Comparison of ENCODE assay signal across 9 cellular contexts in the genomic region with DNA sequence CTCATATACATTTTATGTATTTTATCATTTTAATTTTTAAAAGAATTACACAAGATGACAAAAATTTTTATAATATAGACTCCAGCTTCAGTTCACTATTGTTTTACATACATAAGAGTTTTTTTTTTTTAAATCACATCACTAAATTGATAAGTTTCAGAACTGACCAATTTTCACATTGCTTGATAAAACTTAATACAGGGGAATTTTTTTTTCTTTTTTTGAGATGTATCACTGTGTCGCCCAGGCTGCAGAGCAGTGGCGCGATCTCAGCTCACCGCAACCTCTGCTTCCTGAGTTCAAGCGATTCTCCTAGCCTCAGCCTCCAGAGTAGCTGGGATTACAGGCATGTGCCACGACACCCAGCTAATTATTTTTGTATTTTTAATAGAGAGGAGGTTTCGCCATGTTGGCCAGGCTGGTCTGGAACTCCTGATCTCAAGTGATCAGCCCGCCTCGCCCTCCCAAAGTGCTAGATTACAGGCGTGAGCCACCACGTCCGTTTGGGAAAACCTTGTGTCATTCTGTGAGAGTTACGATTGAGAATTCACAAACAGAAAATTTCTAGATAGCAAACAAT. TPM values are rescaled to one million over a fixed set of nuclear protein-coding genes. Genes with fewer than 3 reads are reported as not detected.
DNase-seq lines count a peak whose midpoint lies in the region; ATAC-seq and TF ChIP-seq lines count a peak whose summit lies in the region.
"Had no signal": no experiment of that assay in that cellular context is flagged by ENCODE, and none has a peak within 500 bp of the region (broad histone marks: within the 10 kb centered on the region; RNA-seq: fewer than 3 reads in every experiment).

No MANE protein-coding gene starts in this region.

- H3K4me1 ChIP-seq in Loucy (ENCODE audit: insufficient read depth, low read length, poor library complexity, severe bottlenecking) (peaks cover 5% of the 10 kb centered on the region), upper lobe of left lung (peaks cover 0 to 17% (median 4%) of the 10 kb centered on the region in 4 donors)
- H3K4me1 ChIP-seq: uterus had no signal

- no peaks in the 10 kb centered on the region for H3K9me3 ChIP-seq in Loucy (ENCODE audit: insufficient read depth, low read depth, low read length)
- H3K9me3 ChIP-seq in upper lobe of left lung, result no peaks in the 10 kb centered on the region
- H3K9me3 ChIP-seq: uterus had no signal

- WGBS in upper lobe of left lung, 2 donors, result 23 to 33% methylated on average over 13 of the region's 13 CpGs

- TF ChIP-seq CTCF in Loucy (conservative IDR thresholded peaks at IDR 0.05; ENCODE audit: low read length) (no peak), astrocyte of the cerebellum (IDR thresholded peaks at IDR 0.05; ENCODE audit: low read depth, low read length, missing control alignments) (no peak), nephron progenitor cell (IDR thresholded peaks at IDR 0.05) (no peak), upper lobe of left lung (IDR thresholded peaks at IDR 0.05) (no peak)

- H3K4me3 Mint-ChIP-seq in nephron progenitor cell, result peak overlapping the region; percentile 83

- in situ Hi-C loops in astrocyte of the cerebellum (cut with HindIII; ENCODE audit: low sequenced_read_pairs), result no loop called here

- H3K9me2 ChIP-seq in Loucy (replicated peaks; ENCODE audit: low read depth, low read length), result no peaks in the 10 kb centered on the region

- no peaks in the 10 kb centered on the region for H4K20me1 ChIP-seq in Loucy (ENCODE audit: insufficient read depth, low read length, poor library complexity, severe bottlenecking)

- H3K27ac Mint-ChIP-seq in nephron progenitor cell, result no peak overlapping the region

- no peak for ATAC-seq in upper lobe of left lung (ENCODE audit: low FRiP score in 2 of 2)

- H3K27ac ChIP-seq in upper lobe of left lung, result no peak overlapping the region
- H3K27ac ChIP-seq: uterus had no signal

- H3K4me2 ChIP-seq in Loucy (ENCODE audit: low read depth, low read length, poor library complexity, severe bottlenecking), result peak overlapping the region; percentile 38

- H3K27me3 Mint-ChIP-seq in nephron progenitor cell (ENCODE audit: low read depth, poor library complexity), result peaks cover 68% of the 10 kb centered on the region

- H3K27me3 ChIP-seq in Loucy (ENCODE audit: insufficient read depth, low read length, poor library complexity, severe bottlenecking), result no peaks in the 10 kb centered on the region
- peaks cover 0 to 50% (median 20%) of the 10 kb centered on the region in 4 donors for H3K27me3 ChIP-seq in upper lobe of left lung

- no peaks in the 10 kb centered on the region for H3K79me2 ChIP-seq in Loucy (ENCODE audit: insufficient read depth, low read length)

- no peak for TF ChIP-seq POLR2A in upper lobe of left lung (IDR thresholded peaks at IDR 0.05)

- no peak overlapping the region for H3K9ac ChIP-seq in Loucy (ENCODE audit: low read depth, low read length, poor library complexity, severe bottlenecking)

- DNase-seq in NCI-H524 (lab: John Stamatoyannopoulos, UW), result peak; percentile 40 to 49
- no peak for DNase-seq in NCI-H524 treated with DMSO at 0.1 percent for 48 hours (lab: John Stamatoyannopoulos, UW)
- no peak for DNase-seq in astrocyte of the cerebellum (ENCODE audit: low read depth)
- DNase-seq in nephron progenitor cell, result no peak
- DNase-seq in NCI-H774 (lab: John Stamatoyannopoulos, UW), result no peak
- DNase-seq in NCI-H1436 treated with DMSO at 0.1 percent for 48 hours (lab: John Stamatoyannopoulos, UW), result no peak
- no peak for DNase-seq in upper lobe of left lung
- DNase-seq: uterus had no signal

- peaks cover 23% of the 10 kb centered on the region for H3K4me1 Mint-ChIP-seq in nephron progenitor cell

- H3F3A ChIP-seq in Loucy (ENCODE audit: low read depth), result 0 out of 2 replicates have a peak, but pooled peaks cover 2% of the 10 kb centered on the region

- no peak for TF ChIP-seq EP300 in upper lobe of left lung (IDR thresholded peaks at IDR 0.05)

- no peaks in the 10 kb centered on the region for H3K36me3 Mint-ChIP-seq in nephron progenitor cell (ENCODE audit: low read depth)

- no peaks in the 10 kb centered on the region for H3K36me3 ChIP-seq in Loucy (ENCODE audit: insufficient read depth, low read length)
- H3K36me3 ChIP-seq in upper lobe of left lung, result no peaks in the 10 kb centered on the region
- H3K36me3 ChIP-seq: uterus had no signal

- no peak overlapping the region for H3K4me3 ChIP-seq in Loucy (ENCODE audit: low read length, poor library complexity, severe bottlenecking)
- peak overlapping the region; percentile 38 for H3K4me3 ChIP-seq in astrocyte of the cerebellum (ENCODE audit: low read depth, low read length)
- no peak overlapping the region for H3K4me3 ChIP-seq in upper lobe of left lung
- H3K4me3 ChIP-seq: uterus had no signal

- H2AFZ ChIP-seq in Loucy (ENCODE audit: low read length), result no peak overlapping the region

- no peaks in the 10 kb centered on the region for H3K9me3 Mint-ChIP-seq in nephron progenitor cell

RNA-seq across cellular contexts. Expression of gene BTN3A2, which starts 36.6 kb away (rescaled TPM):
- 10 to 100 TPM; 30.1 to 71.2 (median 54.2) TPM for total RNA-seq in upper lobe of left lung

RNA-seq across cellular contexts. Expression of gene BTN2A2, which starts 54.6 kb away (rescaled TPM):
- 10 to 100 TPM; 12.2 to 59.7 (median 26.3) TPM for total RNA-seq in upper lobe of left lung

Comparison
In these comparisons a context has a peak if more than half of its experiments do, and no peak if none do; other contexts are left out.
1. DNase-seq: peak in NCI-H524 (2 of 2); none in NCI-H524 treated with DMSO at 0.1 percent for 48 hours (single experiment), astrocyte of the cerebellum (single experiment), nephron progenitor cell (single experiment), NCI-H774 (single experiment), NCI-H1436 treated with DMSO at 0.1 percent for 48 hours (single experiment) and upper lobe of left lung (0 of 2).